In the genomic region with DNA sequence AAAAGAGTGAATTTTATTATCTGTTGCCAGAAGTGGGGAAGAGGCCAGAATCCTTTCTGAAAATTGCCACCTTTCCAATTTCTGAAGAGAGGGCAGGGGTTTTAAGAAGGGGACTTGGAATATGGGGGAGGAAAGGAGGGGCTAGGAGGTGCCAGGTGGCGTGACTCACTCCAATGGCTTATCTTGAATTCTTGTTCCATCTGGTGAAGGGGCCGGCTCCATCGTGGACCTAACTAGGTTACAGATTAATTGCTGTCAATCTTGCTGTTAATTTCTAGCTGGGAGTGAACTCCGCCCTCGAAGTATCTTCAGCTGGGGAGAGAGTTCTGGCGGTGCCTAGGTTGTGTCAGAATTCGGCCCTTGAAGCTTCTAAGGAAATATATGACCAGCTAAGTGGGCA, we compare ENCODE assay signal across 1 cellular context.
A peak's percentile ranks its signal among the peaks of the same experiment; 100 is the strongest.
TF ChIP-seq lines count a peak whose summit lies in the region.

No MANE protein-coding gene starts in this region.

TF ChIP-seq in K562, 482 proteins besides CTCF, POLR2A, EP300 and RAD21 (continued from another document):
- TF ChIP-seq, protein P1, sequence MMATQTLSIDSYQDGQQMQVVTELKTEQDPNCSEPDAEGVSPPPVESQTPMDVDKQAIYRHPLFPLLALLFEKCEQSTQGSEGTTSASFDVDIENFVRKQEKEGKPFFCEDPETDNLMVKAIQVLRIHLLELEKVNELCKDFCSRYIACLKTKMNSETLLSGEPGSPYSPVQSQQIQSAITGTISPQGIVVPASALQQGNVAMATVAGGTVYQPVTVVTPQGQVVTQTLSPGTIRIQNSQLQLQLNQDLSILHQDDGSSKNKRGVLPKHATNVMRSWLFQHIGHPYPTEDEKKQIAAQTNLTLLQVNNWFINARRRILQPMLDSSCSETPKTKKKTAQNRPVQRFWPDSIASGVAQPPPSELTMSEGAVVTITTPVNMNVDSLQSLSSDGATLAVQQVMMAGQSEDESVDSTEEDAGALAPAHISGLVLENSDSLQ (IDR thresholded peaks at IDR 0.05), result peak; percentile 79
- TF ChIP-seq POLR2AphosphoS5 (IDR thresholded peaks at IDR 0.05; ENCODE audit: control insufficient read depth, insufficient read depth, low read depth, low read length) (0 out of 2 replicates have a peak, but pooled peaks have one; percentile 36), SMARCC2 (IDR thresholded peaks at IDR 0.05; ENCODE audit: low read depth) (no peak), ZBTB8A (IDR thresholded peaks at IDR 0.05; ENCODE audit: partially characterized antibody) (no peak)
